ENCODE assay signal across 9 cellular contexts in the genomic region with DNA sequence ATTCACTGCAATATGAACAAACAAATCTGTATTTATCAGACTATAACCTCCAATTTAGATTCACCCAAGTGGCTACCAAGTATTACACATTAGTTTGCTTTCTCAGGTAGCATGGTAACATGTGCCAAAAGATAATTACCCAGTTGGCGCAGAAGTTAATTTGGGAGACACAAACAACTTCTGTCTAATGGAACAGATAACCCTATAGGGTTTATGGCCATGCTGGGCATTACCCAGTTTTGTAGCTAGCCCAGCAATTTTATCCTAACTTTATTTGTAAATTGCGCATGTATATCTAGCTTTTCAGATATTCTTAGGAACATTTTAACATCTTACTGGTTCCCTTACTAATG. TPM values are rescaled to one million over a fixed set of nuclear protein-coding genes. Genes with fewer than 3 reads are reported as not detected.
A peak's percentile ranks its signal among the peaks of the same experiment; 100 is the strongest.
DNase-seq lines count a peak whose midpoint lies in the region; ATAC-seq and TF ChIP-seq lines count a peak whose summit lies in the region.
"Had no signal": no experiment of that assay in that cellular context is flagged by ENCODE, and none has a peak within 500 bp of the region (broad histone marks: within the 10 kb centered on the region; RNA-seq: fewer than 3 reads in every experiment).

No MANE protein-coding gene starts in this region.

- intact Hi-C loops in esophagus muscularis mucosa (cut with DNase I), result no loop called here
- intact Hi-C loops in ovary (cut with DNase I), result loop anchor here in 1 of 4 donors (10.0 kb wide), 1 partner anchor 684 kb away; the partner anchor contains the start of gene PHC3

- H3K27me3 ChIP-seq in Peyer's patch (no peaks in the 10 kb centered on the region), esophagus muscularis mucosa (no peaks in the 10 kb centered on the region), ovary (no peaks in the 10 kb centered on the region)

- H3K4me1 ChIP-seq in Peyer's patch, result peaks cover 0 to 23% (median 9%) of the 10 kb centered on the region in 4 donors
- peaks cover 17 to 33% (median 31%) of the 10 kb centered on the region in 4 donors for H3K4me1 ChIP-seq in esophagus muscularis mucosa
- H3K4me1 ChIP-seq in ovary (ENCODE audit: insufficient read depth), result peaks cover 4% of the 10 kb centered on the region

- peak; percentile 20 for DNase-seq in Caki2 (ENCODE audit: low read depth)
- no peak for DNase-seq in Peyer's patch
- DNase-seq in esophagus muscularis mucosa (ENCODE audit: extremely low spot score), result no peak
- DNase-seq in ovary, result no peak
- no peak for DNase-seq in NCI-H1092 treated with DMSO at 0.1 percent for 48 hours (lab: John Stamatoyannopoulos, UW)
- no peak for DNase-seq in activated CD4-positive, alpha-beta T cell treated with anti-CD3 and anti-CD28 coated beads, Interleukin-2, amount 50 U/mL, for 1 hour
- DNase-seq in NCI-H1105 (lab: John Stamatoyannopoulos, UW), result no peak
- DNase-seq: amygdala had no signal

- peaks cover 0 to 29% (median 0%) of the 10 kb centered on the region in 3 donors for H3K36me3 ChIP-seq in Peyer's patch
- peaks cover 10 to 34% (median 28%) of the 10 kb centered on the region in 4 donors for H3K36me3 ChIP-seq in esophagus muscularis mucosa
- no peaks in the 10 kb centered on the region for H3K36me3 ChIP-seq in ovary

- in situ Hi-C loops in Caki2 (cut with HindIII; ENCODE audit: low pct_unique_long_range_greater_than_20kb, low sequenced_read_pairs), result no loop called here

- 39% methylated on average over 2 of the region's 2 CpGs for WGBS in esophagus muscularis mucosa
- 14 to 21% (median 18%) methylated on average over 2 of the region's 2 CpGs for WGBS in ovary, 3 donors

- H3K9me3 ChIP-seq in Peyer's patch, result no peaks in the 10 kb centered on the region
- H3K9me3 ChIP-seq in esophagus muscularis mucosa, result no peaks in the 10 kb centered on the region
- no peaks in the 10 kb centered on the region for H3K9me3 ChIP-seq in ovary

- TF ChIP-seq EP300 in esophagus muscularis mucosa (IDR thresholded peaks at IDR 0.05), result no peak
- TF ChIP-seq EP300 in ovary (IDR thresholded peaks at IDR 0.05), result no peak

- no peak for ATAC-seq in HG03460 (IDR thresholded peaks at IDR 0.05; ENCODE audit: unreplicated experiment)

- H3K4me3 ChIP-seq in Peyer's patch (peak overlapping the region; percentile 53 to 71 (median 68)), esophagus muscularis mucosa (peak overlapping the region; percentile 56 to 72 (median 70)), ovary (peak overlapping the region; percentile 82)

- TF ChIP-seq POLR2A in Peyer's patch (IDR thresholded peaks at IDR 0.05) (no peak), esophagus muscularis mucosa (IDR thresholded peaks at IDR 0.05; ENCODE audit: low read depth) (no peak), ovary (IDR thresholded peaks at IDR 0.05) (no peak)

- H3K27ac ChIP-seq in Peyer's patch (peak overlapping the region; percentile 78 to 87 (median 87)), esophagus muscularis mucosa (replicated peaks in 1 of 4) (peak overlapping the region; percentile 79 to 85 (median 80)), ovary (peak overlapping the region; percentile 33 to 82)

- TF ChIP-seq CTCF in Peyer's patch (IDR thresholded peaks at IDR 0.05), result no peak
- no peak for TF ChIP-seq CTCF in esophagus muscularis mucosa (IDR thresholded peaks at IDR 0.05)
- TF ChIP-seq CTCF in ovary (IDR thresholded peaks at IDR 0.05), result no peak

RNA-seq across cellular contexts. Expression of gene RPL22L1, which starts 0.8 kb away (rescaled TPM):
- 97.0 and 146 TPM in 2 replicates for total RNA-seq in Caki2 (2014; rRNA removed; shearing (Covaris generic); ENCODE audit: low replicate concordance)
- 10 to 100 TPM; 27.5 to 65.2 (median 29.0) TPM for total RNA-seq in Peyer's patch
- total RNA-seq in esophagus muscularis mucosa, result 10 to 100 TPM; 17.2 to 57.0 (median 37.1) TPM
- total RNA-seq in ovary, result 100 to 1,000 TPM in 2 of 7 donors, 10 to 100 TPM in 5; 41.7 to 171 (median 68.4) TPM
- 100 to 1,000 TPM in 1 of 2 donors, 10 to 100 TPM in 1; 41.7 to 105 TPM for polyA plus RNA-seq in ovary

RNA-seq across cellular contexts. Expression of gene EIF5A2, which starts 39.2 kb away (rescaled TPM):
- total RNA-seq in Caki2 (2014; rRNA removed; shearing (Covaris generic); ENCODE audit: low replicate concordance), result 24.6 and 34.8 TPM in 2 replicates
- 1 to 10 TPM in 3 of 4 donors, under 1 TPM in 1; 0.57 to 5.0 (median 1.8) TPM for total RNA-seq in Peyer's patch
- 10 to 100 TPM in 1 of 4 donors, 1 to 10 TPM in 3; 7.8 to 10.4 (median 7.9) TPM for total RNA-seq in esophagus muscularis mucosa
- total RNA-seq in ovary, result 10 to 100 TPM in 5 of 7 donors, 1 to 10 TPM in 2; 3.3 to 19.6 (median 12.8) TPM
- polyA plus RNA-seq in ovary, result 1 to 10 TPM; 3.4 to 8.4 TPM
